ENCODE assay signal across 8 cellular contexts in genomic region chr11:87352759-87353707, GRCh38.
DNase-seq lines count a peak whose midpoint lies in the region; ATAC-seq and TF ChIP-seq lines count a peak whose summit lies in the region.

No MANE protein-coding gene starts in this region.

- H3K9ac ChIP-seq in endodermal cell (ENCODE audit: extremely low read depth, low read length, poor library complexity, severe bottlenecking) = no peak overlapping the region

- intact Hi-C loops in mucosa of descending colon (cut with DNase I, micrococcal nuclease) = loop anchor here (5.0 kb wide), 1 partner anchor 69 kb away; no protein-coding TSS in a partner anchor

- H3K27ac Mint-ChIP-seq in endodermal cell = no peak overlapping the region

- no peak overlapping the region for H3K4me3 Mint-ChIP-seq in endodermal cell

- DNase-seq in CMK (ENCODE audit: low read depth) (peak; percentile 64), NCI-H82 (lab: John Stamatoyannopoulos, UW) (peak; percentile 78), endodermal cell (peak; percentile 97), mucosa of descending colon (peak; percentile 85 to 90 (median 89))
- DNase-seq in activated CD8-positive, alpha-beta memory T cell treated with anti-CD3 and anti-CD28 coated beads for 24 hours = peak; percentile 96
- DNase-seq in stimulated activated CD8-positive, alpha-beta memory T cell treated with anti-CD3 and anti-CD28 coated beads, Interleukin-4, amount 100 ng/mL, for 48 hours = peak; percentile 96

- WGBS in endodermal cell (ENCODE audit: insufficient coverage in 1 of 2, insufficient read length in 1 of 2), 2 experiments = 22 to 36% methylated on average over 20 to 26 of the region's 26 CpGs

- TF ChIP-seq CTCF in endodermal cell (conservative IDR thresholded peaks at IDR 0.05) (peak; percentile 98), mucosa of descending colon (IDR thresholded peaks at IDR 0.05) (peak; percentile 95)

- H3K9me3 Mint-ChIP-seq in endodermal cell = no peaks in the 10 kb centered on the region

- H3K27me3 ChIP-seq in endodermal cell (ENCODE audit: control insufficient read depth, insufficient read depth, low read length, poor library complexity, severe bottlenecking) = no peaks in the 10 kb centered on the region

- H3K4me3 ChIP-seq in endodermal cell (ENCODE audit: low read length) = no peak overlapping the region
- H3K4me3 ChIP-seq in mucosa of descending colon = no peak overlapping the region

- H3K36me3 ChIP-seq in endodermal cell (ENCODE audit: control insufficient read depth, insufficient read depth, low read length) (no peaks in the 10 kb centered on the region), mucosa of descending colon (ENCODE audit: low read depth) (no peaks in the 10 kb centered on the region)

- H3K27me3 Mint-ChIP-seq in endodermal cell (ENCODE audit: insufficient read depth) = peaks cover 4% of the 10 kb centered on the region

- no peaks in the 10 kb centered on the region for H3K9me3 ChIP-seq in endodermal cell (ENCODE audit: control insufficient read depth, low read length)
- H3K9me3 ChIP-seq in mucosa of descending colon = no peaks in the 10 kb centered on the region

- H3K36me3 Mint-ChIP-seq in endodermal cell (ENCODE audit: low read depth) = no peaks in the 10 kb centered on the region

- ATAC-seq in GM19397 (IDR thresholded peaks at IDR 0.05; ENCODE audit: unreplicated experiment) = peak; percentile 96
- peak; percentile 97 for ATAC-seq in HG03460 (IDR thresholded peaks at IDR 0.05; ENCODE audit: unreplicated experiment)
- ATAC-seq in mucosa of descending colon = peak; percentile 93

- peaks cover 12% of the 10 kb centered on the region for H3K4me1 Mint-ChIP-seq in endodermal cell

- H3K27ac ChIP-seq in endodermal cell (ENCODE audit: low read depth, low read length) = no peak overlapping the region

- H3K4me1 ChIP-seq in endodermal cell (ENCODE audit: control insufficient read depth, insufficient read depth, low read length) (no peaks in the 10 kb centered on the region), mucosa of descending colon (ENCODE audit: low read depth) (peaks cover 19% of the 10 kb centered on the region)
